Comparison of ENCODE assay signal across 17 cellular contexts in the genomic region with DNA sequence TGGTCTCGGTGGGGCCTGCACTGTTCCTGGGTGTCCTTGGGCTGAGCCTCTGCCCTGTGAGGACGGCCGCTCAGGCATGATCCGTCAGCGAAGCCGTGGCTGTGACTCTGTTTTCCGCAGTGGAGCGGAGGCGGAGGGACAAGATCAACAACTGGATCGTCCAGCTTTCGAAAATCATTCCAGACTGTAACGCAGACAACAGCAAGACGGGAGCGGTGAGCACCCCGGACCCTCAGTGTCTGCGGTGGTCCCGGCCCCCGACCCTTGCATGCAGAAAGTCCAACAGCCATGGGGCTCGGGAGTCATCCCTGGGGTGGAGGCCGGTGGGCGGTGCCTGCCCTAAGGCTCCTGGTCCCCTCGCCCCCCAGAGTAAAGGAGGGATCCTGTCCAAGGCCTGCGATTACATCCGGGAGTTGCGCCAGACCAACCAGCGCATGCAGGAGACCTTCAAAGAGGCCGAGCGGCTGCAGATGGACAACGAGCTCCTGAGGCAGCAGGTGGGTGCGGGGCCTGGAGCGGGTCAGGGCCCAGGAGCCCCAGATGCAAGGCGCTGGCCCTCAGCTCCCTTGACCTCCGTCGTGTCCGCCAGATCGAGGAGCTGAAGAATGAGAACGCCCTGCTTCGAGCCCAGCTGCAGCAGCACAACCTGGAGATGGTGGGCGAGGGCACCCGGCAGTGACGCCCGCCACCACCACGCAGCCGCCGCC. TPM values are rescaled to one million over a fixed set of nuclear protein-coding genes. Genes with fewer than 3 reads are reported as not detected.
DNase-seq lines count a peak whose midpoint lies in the region; ATAC-seq and TF ChIP-seq lines count a peak whose summit lies in the region.
"Had no signal": no experiment of that assay in that cellular context is flagged by ENCODE, and none has a peak within 500 bp of the region (broad histone marks: within the 10 kb centered on the region; RNA-seq: fewer than 3 reads in every experiment).

No MANE protein-coding gene starts in this region.

- intact Hi-C loops in left colon (cut with DNase I, micrococcal nuclease), result loop anchor here in 1 of 2 donors (10.0 kb wide), 1 partner anchor 134 kb away; the partner anchor contains the start of gene FXYD7
- intact Hi-C loops in ovary (cut with DNase I), result loop anchor here in 2 of 4 donors (2.0 to 10.0 kb wide), 2 partner anchors 28 to 66 kb away; partner anchors contain the start of gene FFAR1 (in 1 of the 2)

- TF ChIP-seq POLR2A in ovary (IDR thresholded peaks at IDR 0.05), result no peak

- DNase-seq in RWPE2 (ENCODE audit: low spot score) (peak; percentile 45), left colon (no peak), ovary (peak; percentile 72 to 87 (median 84)), epidermal melanocyte (ENCODE audit: insufficient read length, low spot score) (no peak)
- DNase-seq: DMS79, H9, Kasumi-1, MG63, NCI-H1048, NCI-H1436, NCI-H1930, NCI-H345, NCI-H524 treated with DMSO at 0.1 percent for 48 hours, RPMI8226 had no signal

- 14 to 47% (median 22%) methylated on average over 41 to 45 of the region's 45 CpGs for WGBS in ovary, 3 donors

- H3K27me3 ChIP-seq in RWPE2 (ENCODE audit: insufficient read depth, poor library complexity, severe bottlenecking) (peaks cover 17% of the 10 kb centered on the region), ovary (no peaks in the 10 kb centered on the region)
- H3K27me3 ChIP-seq: MG63 had no signal

- H3K27ac ChIP-seq in RWPE2 (ENCODE audit: poor library complexity, severe bottlenecking) (no peak overlapping the region), ovary (peak overlapping the region; percentile 44 to 87)

- H3K4me1 ChIP-seq in RWPE2 (ENCODE audit: insufficient read depth, poor library complexity, severe bottlenecking), result no peaks in the 10 kb centered on the region
- peaks cover 19% of the 10 kb centered on the region for H3K4me1 ChIP-seq in ovary (ENCODE audit: insufficient read depth)

- peaks cover 7% of the 10 kb centered on the region for H3K36me3 ChIP-seq in RWPE2 (ENCODE audit: low read depth)
- no peaks in the 10 kb centered on the region for H3K36me3 ChIP-seq in ovary

- TF ChIP-seq CTCF in RWPE2 (IDR thresholded peaks at IDR 0.05; ENCODE audit: poor library complexity, severe bottlenecking) (no peak), ovary (IDR thresholded peaks at IDR 0.05) (no peak)

- H3K4me3 ChIP-seq in RWPE2 (ENCODE audit: severe bottlenecking) (no peak overlapping the region), ovary (no peak overlapping the region)
- H3K4me3 ChIP-seq: MG63 had no signal

- H3K9me3 ChIP-seq in RWPE2 (ENCODE audit: severe bottlenecking) (no peaks in the 10 kb centered on the region), ovary (no peaks in the 10 kb centered on the region)
- H3K9me3 ChIP-seq: MG63 had no signal

- ATAC-seq in RWPE2 (ENCODE audit: low read depth) (no peak), left colon (peak; percentile 3), HG02588 (IDR thresholded peaks at IDR 0.05; ENCODE audit: unreplicated experiment) (no peak)

- no peak for TF ChIP-seq EP300 in ovary (IDR thresholded peaks at IDR 0.05)

RNA-seq across cellular contexts. Expression of gene HAMP, which starts 3.6 kb away (rescaled TPM):
- total RNA-seq in left colon (not detected), ovary (1 to 10 TPM in 3 of 7 donors, under 1 TPM in 2, not detected in 2; 0.43 to 4.0 (median 1.3) TPM)
- 1 to 10 TPM in 1 of 2 donors, not detected in 1; 1.1 TPM for polyA plus RNA-seq in ovary
- polyA plus RNA-seq: CD14-positive monocyte, IgD-negative memory B cell had no signal

RNA-seq across cellular contexts. Expression of gene USF2, which starts 10.0 kb away (rescaled TPM):
- total RNA-seq in left colon (10 to 100 TPM; 85.9 to 96.2 TPM), ovary (100 to 1,000 TPM; 105 to 218 (median 159) TPM)
- polyA plus RNA-seq in ovary, result 100 to 1,000 TPM; 130 to 169 TPM

RNA-seq across cellular contexts. Expression of gene MAG, which starts 13.2 kb away (rescaled TPM):
- total RNA-seq in left colon, result not detected
- 100 to 1,000 TPM in 3 of 7 donors, 10 to 100 TPM in 4; 58.0 to 146 (median 94.2) TPM for total RNA-seq in ovary
- 100 to 1,000 TPM in 1 of 2 donors, 1 to 10 TPM in 1; 1.1 to 106 TPM for polyA plus RNA-seq in ovary
- total RNA-seq: H9 had no signal
- polyA plus RNA-seq: CD14-positive monocyte had no signal

RNA-seq across cellular contexts. Expression of gene LSR, which starts 29.9 kb away (rescaled TPM):
- total RNA-seq in left colon (100 to 1,000 TPM; 323 to 324 TPM), ovary (10 to 100 TPM in 4 of 7 donors, 1 to 10 TPM in 3; 7.2 to 69.8 (median 12.9) TPM)
- polyA plus RNA-seq in ovary, result 10 to 100 TPM in 1 of 2 donors, 1 to 10 TPM in 1; 3.3 to 13.4 TPM

RNA-seq across cellular contexts. Expression of gene FAM187B, which starts 50.2 kb away (rescaled TPM):
- total RNA-seq in left colon (not detected), ovary (not detected)
- under 1 TPM in 1 of 2 donors, not detected in 1; 0.06 TPM for polyA plus RNA-seq in ovary
- total RNA-seq: H9 had no signal
- polyA plus RNA-seq: CD14-positive monocyte, IgD-negative memory B cell had no signal

Comparison
In these comparisons a context has a peak if more than half of its experiments do, and no peak if none do; other contexts are left out.
1. DNase-seq: peak in RWPE2 (single experiment) and ovary (5 of 5); none in left colon (0 of 2) and epidermal melanocyte (single experiment).
2. RNA of gene MAG, which starts 13.2 kb away (total RNA-seq): 58.0 to 146 TPM in ovary; not detected in left colon; every median in the first group is over 10 times any median in the second.